In genomic region chrX:65920620-65921019, GRCh38 we compare ENCODE assay signal across 19 cellular contexts.
DNase-seq lines count a peak whose midpoint lies in the region; ATAC-seq and TF ChIP-seq lines count a peak whose summit lies in the region.
"Had no signal": no experiment of that assay in that cellular context is flagged by ENCODE, and none has a peak within 500 bp of the region (broad histone marks: within the 10 kb centered on the region; RNA-seq: fewer than 3 reads in every experiment).

No MANE protein-coding gene starts in this region.

- H3K4me3 ChIP-seq in mammary epithelial cell (replicated peaks in 1 of 3; ENCODE audit: insufficient read depth in 1 of 3, low read depth in 2 of 3, low read length in 3 of 3): no peak overlapping the region
- H3K4me3 ChIP-seq: adrenal gland, heart right ventricle, PC-9, SK-N-MC, thoracic aorta had no signal

- H3K4me3 Mint-ChIP-seq in nephron: no peak overlapping the region
- no peak overlapping the region for H3K4me3 Mint-ChIP-seq in activated CD4-positive, alpha-beta memory T cell treated with anti-CD3 and anti-CD28 coated beads for 36 hours
- H3K4me3 Mint-ChIP-seq: stimulated activated effector memory CD8-positive, alpha-beta T cell treated with anti-CD3 and anti-CD28 coated beads, Interleukin-12 subunit alpha, Interleukin-12 subunit beta, amount 100 ng/mL, for 72 hours had no signal

- no peaks in the 10 kb centered on the region for H3K36me3 ChIP-seq in mammary epithelial cell (ENCODE audit: insufficient read depth, low read length)
- H3K36me3 ChIP-seq: adrenal gland, heart right ventricle, thoracic aorta had no signal

- peak overlapping the region; percentile 73 for H2AFZ ChIP-seq in mammary epithelial cell (ENCODE audit: low read depth, low read length)
- H2AFZ ChIP-seq: PC-9 had no signal

- peak overlapping the region; percentile 88 for H3K27ac ChIP-seq in mammary epithelial cell (ENCODE audit: insufficient read depth, low read depth, low read length)
- H3K27ac ChIP-seq: adrenal gland, heart right ventricle, PC-9, SK-N-MC, thoracic aorta had no signal

- H3K27me3 Mint-ChIP-seq in nephron (ENCODE audit: low read depth): no peaks in the 10 kb centered on the region
- H3K27me3 Mint-ChIP-seq in activated CD4-positive, alpha-beta memory T cell treated with anti-CD3 and anti-CD28 coated beads for 36 hours: no peaks in the 10 kb centered on the region

- WGBS in mammary epithelial cell (ENCODE audit: low coverage, missing lambda C conversion rate): no CpG with 5 or more reads among the region's 1 CpG

- H3K4me2 ChIP-seq in mammary epithelial cell (ENCODE audit: insufficient read depth, low read depth, low read length): peak overlapping the region; percentile 46
- H3K4me2 ChIP-seq: PC-9 had no signal

- H3K4me1 ChIP-seq in mammary epithelial cell (ENCODE audit: insufficient read depth, low read length): peaks cover 15% of the 10 kb centered on the region
- H3K4me1 ChIP-seq: adrenal gland had no signal

- peak overlapping the region; percentile 4 for H3K9ac ChIP-seq in mammary epithelial cell (ENCODE audit: insufficient read depth, low read length)

- in situ Hi-C loops in mammary epithelial cell (cut with MboI; ENCODE audit: low sequenced_read_pairs in 2 of 2): no loop called here

- H3K4me1 Mint-ChIP-seq in nephron: peaks cover 16% of the 10 kb centered on the region
- H3K4me1 Mint-ChIP-seq in activated CD4-positive, alpha-beta memory T cell treated with anti-CD3 and anti-CD28 coated beads for 36 hours (ENCODE audit: low read depth): peaks cover 31% of the 10 kb centered on the region

- H3K9me3 ChIP-seq in mammary epithelial cell (replicated peaks; ENCODE audit: insufficient read depth, low read length): peaks cover 16% of the 10 kb centered on the region
- H3K9me3 ChIP-seq: adrenal gland, thoracic aorta had no signal

- no peak for ATAC-seq in HG03025 (IDR thresholded peaks at IDR 0.05; ENCODE audit: low FRiP score, unreplicated experiment)
- ATAC-seq in HG03439 (IDR thresholded peaks at IDR 0.05; ENCODE audit: unreplicated experiment): no peak
- ATAC-seq: heart right ventricle; stimulated activated effector memory CD8-positive, alpha-beta T cell treated with anti-CD3 and anti-CD28 coated beads, Interleukin-12 subunit alpha, Interleukin-12 subunit beta, amount 100 ng/mL, for 72 hours had no signal

- dilution Hi-C loops in mammary epithelial cell (cut with HindIII; ENCODE audit: low sequenced_read_pairs): no loop called here

- H4K20me1 ChIP-seq in mammary epithelial cell (ENCODE audit: insufficient read depth, low read length): no peaks in the 10 kb centered on the region

- intact Hi-C loops in mammary epithelial cell (cut with micrococcal nuclease): loop anchor here (5.0 kb wide), 1 partner anchor 48 kb away; no protein-coding TSS in a partner anchor
- intact Hi-C loops in activated CD4-positive, alpha-beta memory T cell treated with anti-CD3 and anti-CD28 coated beads for 36 hours (cut with micrococcal nuclease): no loop called here

- peak overlapping the region in 2 of 3 experiments; percentile 63 to 79 for H3K27ac Mint-ChIP-seq in nephron
- H3K27ac Mint-ChIP-seq in activated CD4-positive, alpha-beta memory T cell treated with anti-CD3 and anti-CD28 coated beads for 36 hours: no peak overlapping the region
- H3K27ac Mint-ChIP-seq: activated T-helper 2 cell treated with anti-CD3 and anti-CD28 coated beads, Interferon-gamma antibody, Interleukin-2, Interleukin-4, amounts not matched to agents 10 μg/mL and 5 μg/mL and 100 μg/mL, durations not matched to agents 14 hours and 24 hours and 36 hours; stimulated activated effector memory CD8-positive, alpha-beta T cell treated with anti-CD3 and anti-CD28 coated beads, Interleukin-12 subunit alpha, Interleukin-12 subunit beta, amount 100 ng/mL, for 72 hours had no signal

- no peaks in the 10 kb centered on the region for H3K79me2 ChIP-seq in mammary epithelial cell (ENCODE audit: insufficient read depth, low read length)

- H3K36me3 Mint-ChIP-seq in nephron (ENCODE audit: low read depth): no peaks in the 10 kb centered on the region
- H3K36me3 Mint-ChIP-seq in activated CD4-positive, alpha-beta memory T cell treated with anti-CD3 and anti-CD28 coated beads for 36 hours: no peaks in the 10 kb centered on the region
- H3K36me3 Mint-ChIP-seq: immature natural killer cell had no signal

- POLR2A ChIA-PET in activated CD4-positive, alpha-beta memory T cell treated with anti-CD3 and anti-CD28 coated beads for 36 hours (lab: Charles Lee): no interaction called here

- TF ChIP-seq CTCF in mammary epithelial cell (conservative IDR thresholded peaks at IDR 0.05 in 1 of 2, IDR thresholded peaks at IDR 0.05 in 1 of 2; ENCODE audit: extremely low read depth in 1 of 2, insufficient read depth in 1 of 2, low read depth in 1 of 2, low read length in 2 of 2): no peak
- no peak for TF ChIP-seq CTCF in nephron (IDR thresholded peaks at IDR 0.05; ENCODE audit: unreplicated experiment in 3 of 3)

- CTCF ChIA-PET in mammary epithelial cell (lab: Charles Lee; ENCODE audit: low non-redundant PET): no interaction called here
- CTCF ChIA-PET in activated CD4-positive, alpha-beta memory T cell treated with anti-CD3 and anti-CD28 coated beads for 36 hours (lab: Charles Lee): no interaction called here

- no TSS peak for BruUV-seq in mammary epithelial cell (replicated peaks; lab: Mats Ljungman, UMichigan)

- H3K27me3 ChIP-seq in mammary epithelial cell (ENCODE audit: insufficient read depth, low read length): no peaks in the 10 kb centered on the region

- peak; percentile 39 for DNase-seq in DMS153 treated with DMSO at 0.1 percent for 48 hours (lab: John Stamatoyannopoulos, UW; ENCODE audit: unreplicated experiment)
- peak; percentile 20 for DNase-seq in M059J (ENCODE audit: low read depth)
- DNase-seq in mammary epithelial cell: peak; percentile 85
- DNase-seq in KG1 (lab: John Stamatoyannopoulos, UW): no peak
- no peak for DNase-seq in activated CD4-positive, alpha-beta memory T cell treated with anti-CD3 and anti-CD28 coated beads for 36 hours
- DNase-seq: adrenal gland, heart right ventricle, immature natural killer cell, IMR-90, NCI-H774, PC-9, T-helper 9 cell had no signal

- H3K9me3 Mint-ChIP-seq in nephron: peaks cover 27% of the 10 kb centered on the region
- H3K9me3 Mint-ChIP-seq in activated CD4-positive, alpha-beta memory T cell treated with anti-CD3 and anti-CD28 coated beads for 36 hours: peaks cover 4% of the 10 kb centered on the region

Comparison
In these comparisons a context has a peak if more than half of its experiments do, and no peak if none do; other contexts are left out.
1. DNase-seq: peak in DMS153 treated with DMSO at 0.1 percent for 48 hours (single experiment), M059J (single experiment) and mammary epithelial cell (single experiment); none in KG1 (single experiment) and activated CD4-positive, alpha-beta memory T cell treated with anti-CD3 and anti-CD28 coated beads for 36 hours (single experiment).